32 cellular contexts compared by ENCODE assay signal in the genomic region with DNA sequence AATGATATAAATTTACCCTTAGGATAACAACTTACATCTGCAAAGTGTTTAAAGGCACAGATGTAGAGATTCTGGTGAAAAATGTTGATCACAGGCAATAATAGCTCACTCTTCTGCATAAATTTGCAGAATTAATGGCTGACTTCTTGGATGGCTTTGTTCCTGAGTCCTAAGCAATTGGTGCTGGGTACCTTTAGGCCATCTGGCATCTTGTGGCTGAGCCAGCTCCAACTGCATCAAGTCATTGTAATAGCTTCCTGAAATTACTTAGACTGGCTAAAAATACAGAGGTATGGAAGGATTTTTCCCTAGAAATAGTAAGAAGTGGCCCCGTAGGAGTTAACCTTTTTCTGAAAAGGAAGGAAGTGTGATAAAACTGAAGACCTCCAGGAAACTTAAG.
"Had no signal": no experiment of that assay in that cellular context is flagged by ENCODE, and none has a peak within 500 bp of the region (broad histone marks: within the 10 kb centered on the region; RNA-seq: fewer than 3 reads in every experiment).

No MANE protein-coding gene starts in this region.

- H3K4me2 ChIP-seq: smooth muscle cell had no signal

- H3K36me3 Mint-ChIP-seq: natural killer cell treated with Interleukin-12 subunit alpha and Interleukin-12 subunit beta and Interleukin-15 and Interleukin-18, amount 100 ng/mL, for 72 hours had no signal

- H3K4me1 ChIP-seq: gastrocnemius medialis, heart right ventricle, left lung, pancreas, right atrium auricular region, transverse colon, upper lobe of right lung, uterus had no signal

- H3K4me1 Mint-ChIP-seq: mesothelial cell of epicardium; naive B cell; neural crest cell; stimulated activated naive CD8-positive, alpha-beta T cell treated with anti-CD3 and anti-CD28 coated beads, Interleukin-15, amount 100 ng/mL, for 72 hours had no signal

- H3K27me3 Mint-ChIP-seq: natural killer cell treated with Interleukin-12 subunit alpha and Interleukin-12 subunit beta and Interleukin-15 and Interleukin-18, amount 100 ng/mL, for 72 hours; progenitor cell of endocrine pancreas; stimulated activated naive CD8-positive, alpha-beta T cell treated with anti-CD3 and anti-CD28 coated beads, Interleukin-15, amount 100 ng/mL, for 72 hours had no signal

- H3K36me3 ChIP-seq: gastrocnemius medialis, heart right ventricle, left lung, neutrophil, right atrium auricular region, suprapubic skin, transverse colon, upper lobe of right lung, uterus had no signal

- ATAC-seq: esophagus mucosa; gastrocnemius medialis; heart right ventricle; left cardiac atrium; left lung; mucosa of descending colon; natural killer cell treated with Interleukin-12 subunit alpha and Interleukin-12 subunit beta and Interleukin-15 and Interleukin-18, amount 100 ng/mL, for 72 hours; pancreas; sciatic nerve; stimulated activated naive CD8-positive, alpha-beta T cell treated with anti-CD3 and anti-CD28 coated beads, Interleukin-15, amount 100 ng/mL, for 72 hours; upper lobe of right lung had no signal

- H3K27ac Mint-ChIP-seq: mesothelial cell of epicardium; naive B cell; natural killer cell treated with Interleukin-12 subunit alpha and Interleukin-12 subunit beta and Interleukin-15 and Interleukin-18, amount 100 ng/mL, for 72 hours; progenitor cell of endocrine pancreas; stimulated activated naive CD8-positive, alpha-beta T cell treated with anti-CD3 and anti-CD28 coated beads, Interleukin-15, amount 100 ng/mL, for 72 hours had no signal

- H3K4me3 ChIP-seq: dorsolateral prefrontal cortex, gastrocnemius medialis, heart right ventricle, left lung, mucosa of descending colon, pancreas, right atrium auricular region, smooth muscle cell, suprapubic skin, transverse colon, upper lobe of right lung, uterus had no signal

- DNase-seq: effector CD4-positive, alpha-beta T cell; foreskin fibroblast; gastrocnemius medialis; heart right ventricle; hippocampal formation; left cardiac atrium; left lung; mesenchymal stem cell; mucosa of descending colon; naive B cell; pancreas; stimulated activated CD4-positive, alpha-beta T cell treated with anti-CD3 and anti-CD28 coated beads, Interleukin-12 subunit alpha, Interleukin-12 subunit beta, amount 100 ng/mL, for 4 hours; stimulated activated CD4-positive, alpha-beta T cell treated with anti-CD3 and anti-CD28 coated beads, Interleukin-1b, Interleukin-23, amount 100 ng/mL, for 48 hours; stimulated activated CD4-positive, alpha-beta T cell treated with anti-CD3 and anti-CD28 coated beads, Interleukin-4, amount 100 ng/mL, for 1 hour; stimulated activated CD8-positive, alpha-beta memory T cell treated with anti-CD3 and anti-CD28 coated beads, Interleukin-4, amount 100 ng/mL, for 48 hours; stimulated activated naive CD4-positive, alpha-beta T cell; stimulated activated naive CD8-positive, alpha-beta T cell treated with anti-CD3 and anti-CD28 coated beads, Interleukin-15, amount 100 ng/mL, for 72 hours; transverse colon; upper lobe of right lung; uterus had no signal

- H3K27me3 ChIP-seq: dorsolateral prefrontal cortex, gastrocnemius medialis, heart right ventricle, left lung, neutrophil, pancreas, right atrium auricular region, suprapubic skin, transverse colon, upper lobe of right lung, uterus had no signal

- H3K4me3 Mint-ChIP-seq: mesothelial cell of epicardium; naive B cell; natural killer cell treated with Interleukin-12 subunit alpha and Interleukin-12 subunit beta and Interleukin-15 and Interleukin-18, amount 100 ng/mL, for 72 hours; neural crest cell; stimulated activated naive CD8-positive, alpha-beta T cell treated with anti-CD3 and anti-CD28 coated beads, Interleukin-15, amount 100 ng/mL, for 72 hours had no signal

- H3K27ac ChIP-seq: epithelial cell of prostate, gastrocnemius medialis, heart right ventricle, left lung, neutrophil, pancreas, right atrium auricular region, suprapubic skin, transverse colon, upper lobe of right lung, uterus had no signal
